7 cellular contexts compared by ENCODE assay signal in genomic region chr9:22658484-22658883, GRCh38.
DNase-seq lines count a peak whose midpoint lies in the region; ATAC-seq, FAIRE-seq and TF ChIP-seq lines count a peak whose summit lies in the region.
"Not testable (repeated sequence)": the region's sequence is repeated elsewhere in the genome, so short reads cannot be mapped to it uniquely, and the experiment has no call there.

No MANE protein-coding gene starts in this region.

- BruUV-seq in HepG2 (replicated peaks; lab: Mats Ljungman, UMichigan): not testable (repeated sequence)

- not testable (repeated sequence) for TF ChIP-seq CTCF in GM23338 (conservative IDR thresholded peaks at IDR 0.05; ENCODE audit: low read depth in 2 of 2); H9 (conservative IDR thresholded peaks at IDR 0.05); endodermal cell (conservative IDR thresholded peaks at IDR 0.05); HepG2 (CRISPR knock-in tag; IDR thresholded peaks at IDR 0.05)

- H3K27me3 ChIP-seq in GM23338 (ENCODE audit: insufficient read depth); H9 (ENCODE audit: insufficient read depth, low read length); adipocyte (replicated peaks; ENCODE audit: control insufficient read depth, insufficient read depth, low read length); endodermal cell (ENCODE audit: control insufficient read depth, insufficient read depth, low read length, poor library complexity, severe bottlenecking); HepG2 (ENCODE audit: control insufficient read depth in 1 of 2, insufficient read depth in 2 of 2, low read length in 2 of 2); mesendoderm (ENCODE audit: insufficient read depth, low read length, poor library complexity); subcutaneous abdominal adipose tissue (ENCODE audit: control insufficient read depth in 5 of 5, insufficient read depth in 4 of 5, low read length in 5 of 5): not testable (repeated sequence)

- H2BK12ac ChIP-seq in H9 (ENCODE audit: insufficient read length, low read depth, low read length): not testable (repeated sequence)

- H3K9me2 ChIP-seq in GM23338 (ENCODE audit: insufficient read depth): not testable (repeated sequence)

- TF ChIP-seq EP300 in HepG2 (IDR thresholded peaks at IDR 0.05; ENCODE audit: low read depth in 2 of 2, low read length in 2 of 2); HepG2 (CRISPR knock-in tag; IDR thresholded peaks at IDR 0.05; ENCODE audit: borderline replicate concordance): not testable (repeated sequence)

- H3K79me2 ChIP-seq in GM23338 (replicated peaks; ENCODE audit: insufficient read depth); H9 (ENCODE audit: insufficient read depth, low read length); HepG2 (ENCODE audit: insufficient read depth, low read length); mesendoderm (ENCODE audit: control insufficient read depth, insufficient read depth, low read length): not testable (repeated sequence)

- H2AFZ ChIP-seq in GM23338; H9 (ENCODE audit: low read length); HepG2 (ENCODE audit: low read length): not testable (repeated sequence)

- H2BK15ac ChIP-seq in H9 (ENCODE audit: low read depth, low read length); mesendoderm (replicated peaks; ENCODE audit: low read depth): not testable (repeated sequence)

- H3K14ac ChIP-seq in H9 (ENCODE audit: insufficient read depth, low read length): not testable (repeated sequence)

- ATAC-seq in GM23338, HepG2: not testable (repeated sequence)

- H3K27me3 Mint-ChIP-seq in GM23338 (ENCODE audit: insufficient read depth, low read depth, poor library complexity); H9 (ENCODE audit: low read depth); endodermal cell (ENCODE audit: insufficient read depth): not testable (repeated sequence)

- H3K27ac Mint-ChIP-seq in GM23338 (peak overlapping the region; percentile 53; the same call in 1 of the 2 replicates), H9 (peak overlapping the region in 2 of 3 experiments; percentile 40 to 75; a peak in 2 of 7 replicates), endodermal cell (peak overlapping the region; percentile 83)

- H3T11ph ChIP-seq in H9 (ENCODE audit: low read length): not testable (repeated sequence)

- H3F3A ChIP-seq in GM23338 (replicated peaks; ENCODE audit: low read depth): not testable (repeated sequence)

- H3K27ac ChIP-seq in GM23338 (ENCODE audit: low read depth) (peak overlapping the region; percentile 79; the same call in 1 of the 2 replicates), mesendoderm (ENCODE audit: low read depth, low read length) (peak overlapping the region; percentile 8), subcutaneous abdominal adipose tissue (ENCODE audit: low read depth, low read length) (peak overlapping the region; percentile 86)
- not testable (repeated sequence) for H3K27ac ChIP-seq in H9 (ENCODE audit: insufficient read length, low read depth, low read length); endodermal cell (ENCODE audit: low read depth, low read length); HepG2 (ENCODE audit: extremely low read length, insufficient read depth, low read length)

- not testable (repeated sequence) for H3K9me3 Mint-ChIP-seq in GM23338, H9
- H3K9me3 Mint-ChIP-seq in endodermal cell: peaks cover 11% of the 10 kb centered on the region

- H3K4me3 ChIP-seq in GM23338; adipocyte (ENCODE audit: low read length); endodermal cell (ENCODE audit: low read length); HepG2 (replicated peaks in 1 of 3; ENCODE audit: insufficient read depth in 1 of 3, low read depth in 2 of 3, low read length in 3 of 3); mesendoderm (ENCODE audit: low read length); subcutaneous abdominal adipose tissue (ENCODE audit: low read depth in 1 of 5, low read length in 5 of 5): not testable (repeated sequence)

- H3K4me1 Mint-ChIP-seq in GM23338: not testable (repeated sequence)
- peaks cover 9 to 11% of the 10 kb centered on the region in 2 experiments for H3K4me1 Mint-ChIP-seq in H9
- peaks cover 37% of the 10 kb centered on the region for H3K4me1 Mint-ChIP-seq in endodermal cell

- no CpG with 5 or more reads among the region's 2 CpGs for WGBS in H9 (ENCODE audit: extremely low coverage, insufficient read length, low lambda C conversion rate)
- WGBS in endodermal cell (ENCODE audit: insufficient coverage in 1 of 2, insufficient read length in 1 of 2), 2 experiments: 49% methylated on average over 2 of the region's 2 CpGs; no CpG with 5 or more reads in 1 of the 2 experiments
- WGBS in HepG2 (ENCODE audit: low lambda C conversion rate): 23% methylated on average over 2 of the region's 2 CpGs
- no CpG with 5 or more reads among the region's 2 CpGs for WGBS in mesendoderm (ENCODE audit: extremely low coverage, insufficient coverage, low lambda C conversion rate)

- H2BK5ac ChIP-seq in H9 (ENCODE audit: insufficient read length, low read length); mesendoderm (ENCODE audit: low read length): not testable (repeated sequence)

- not testable (repeated sequence) for H4K5ac ChIP-seq in H9 (ENCODE audit: insufficient read length, low read depth, low read length); mesendoderm (ENCODE audit: low read length)

- not testable (repeated sequence) for TF ChIP-seq POLR2A in HepG2 (IDR thresholded peaks at IDR 0.05; ENCODE audit: insufficient read depth in 1 of 2, low read depth in 2 of 2, low read length in 2 of 2)

- H3K23ac ChIP-seq in H9 (ENCODE audit: insufficient read length, low read depth, low read length); mesendoderm (ENCODE audit: low read length): not testable (repeated sequence)

- not testable (repeated sequence) for H3K4me2 ChIP-seq in GM23338; H9 (ENCODE audit: insufficient read depth, insufficient read length, low read length); HepG2 (ENCODE audit: low read depth, low read length); mesendoderm (ENCODE audit: low read length)

- H3K4ac ChIP-seq in H9 (ENCODE audit: low read depth, low read length); mesendoderm (ENCODE audit: low read depth, low read length): not testable (repeated sequence)

- not testable (repeated sequence) for H3K36me3 Mint-ChIP-seq in GM23338 (ENCODE audit: low read depth); H9 (ENCODE audit: insufficient read depth in 1 of 3, low read depth in 3 of 3); endodermal cell (ENCODE audit: low read depth)

- H3K9me3 ChIP-seq in H9 (ENCODE audit: control insufficient read depth, low read depth, low read length); adipocyte (ENCODE audit: control insufficient read depth, low read length); endodermal cell (ENCODE audit: control insufficient read depth, low read length); subcutaneous abdominal adipose tissue (ENCODE audit: control insufficient read depth in 5 of 5, low read length in 5 of 5): not testable (repeated sequence)
- peaks cover 12% of the 10 kb centered on the region for H3K9me3 ChIP-seq in HepG2 (ENCODE audit: low read length)

- POLR2A ChIA-PET in HepG2 (lab: Yijun Ruan, JAX): not testable (repeated sequence)

- H3K56ac ChIP-seq in H9 (ENCODE audit: insufficient read length, low read depth, low read length); mesendoderm (ENCODE audit: low read length): not testable (repeated sequence)

- not testable (repeated sequence) for H4K8ac ChIP-seq in H9 (replicated peaks; ENCODE audit: insufficient read length, low read depth, low read length); mesendoderm (ENCODE audit: low read depth, low read length)

- H3K36me3 ChIP-seq in GM23338 (ENCODE audit: insufficient read depth); adipocyte (ENCODE audit: control insufficient read depth, insufficient read depth, low read length, severe bottlenecking); endodermal cell (ENCODE audit: control insufficient read depth, insufficient read depth, low read length); HepG2 (replicated peaks in 1 of 2; ENCODE audit: control insufficient read depth in 1 of 2, insufficient read depth in 2 of 2, low read length in 2 of 2); mesendoderm (ENCODE audit: control insufficient read depth, insufficient read depth, low read length); subcutaneous abdominal adipose tissue (ENCODE audit: control insufficient read depth in 5 of 5, insufficient read depth in 5 of 5, low read length in 5 of 5): not testable (repeated sequence)

- H3K9ac ChIP-seq in H9 (ENCODE audit: extremely low read depth, insufficient read length, low read length); endodermal cell (ENCODE audit: extremely low read depth, low read length, poor library complexity, severe bottlenecking); HepG2 (ENCODE audit: insufficient read depth, low read depth, low read length); mesendoderm (ENCODE audit: low read length); subcutaneous abdominal adipose tissue (ENCODE audit: low read length in 5 of 5): not testable (repeated sequence)
- peak overlapping the region; percentile 84 for H3K9ac ChIP-seq in adipocyte (ENCODE audit: low read length)

- not testable (repeated sequence) for H3K23me2 ChIP-seq in H9 (ENCODE audit: insufficient read length, low read depth, low read length, poor library complexity, severe bottlenecking)

- intact Hi-C loops in HepG2 (cut with micrococcal nuclease; ENCODE audit: unreplicated experiment): not testable (repeated sequence)

- not testable (repeated sequence) for H3K79me1 ChIP-seq in H9 (ENCODE audit: insufficient read depth, low read depth, low read length, poor library complexity, severe bottlenecking); mesendoderm (ENCODE audit: low read length)

- not testable (repeated sequence) for H3K18ac ChIP-seq in H9 (ENCODE audit: insufficient read length, low read depth, low read length)
- peak overlapping the region; percentile 53 for H3K18ac ChIP-seq in mesendoderm (ENCODE audit: low read length)

- H4K91ac ChIP-seq in H9 (ENCODE audit: insufficient read length, low read depth, low read length): not testable (repeated sequence)

- H2BK20ac ChIP-seq in H9 (ENCODE audit: low read depth, low read length, poor library complexity, severe bottlenecking): not testable (repeated sequence)

- H3K4me1 ChIP-seq in GM23338 (ENCODE audit: insufficient read depth); H9 (ENCODE audit: insufficient read depth, low read length); HepG2 (ENCODE audit: insufficient read depth, low read length); mesendoderm (ENCODE audit: control insufficient read depth, low read depth, low read length): not testable (repeated sequence)
- H3K4me1 ChIP-seq in adipocyte (ENCODE audit: control insufficient read depth, insufficient read depth, low read length): peaks cover 48% of the 10 kb centered on the region
- peaks cover 18% of the 10 kb centered on the region for H3K4me1 ChIP-seq in endodermal cell (ENCODE audit: control insufficient read depth, insufficient read depth, low read length)
- H3K4me1 ChIP-seq in subcutaneous abdominal adipose tissue (ENCODE audit: control insufficient read depth in 5 of 5, insufficient read depth in 5 of 5, low read length in 5 of 5): peaks cover 0 to 15% (median 9%) of the 10 kb centered on the region in 5 donors

- H2AK5ac ChIP-seq in H9 (ENCODE audit: insufficient read length, low read length); mesendoderm (ENCODE audit: low read length): not testable (repeated sequence)

- CTCF ChIA-PET in HepG2 (lab: Yijun Ruan, JAX; ENCODE audit: low intra/inter-chr PET ratio, low total read pairs): not testable (repeated sequence)

- H2BK120ac ChIP-seq in H9 (ENCODE audit: low read depth, low read length, poor library complexity, severe bottlenecking); mesendoderm (ENCODE audit: low read depth, low read length): not testable (repeated sequence)

- DNase-seq in GM23338 (ENCODE audit: low spot score) (peak; percentile 3), H9 (peak; percentile 32), endodermal cell (peak; percentile 79), mesendoderm (peak; percentile 66)
- DNase-seq in adipocyte (ENCODE audit: low read depth); HepG2 (ENCODE audit: low spot score): not testable (repeated sequence)

- H4K20me1 ChIP-seq in GM23338 (replicated peaks; ENCODE audit: insufficient read depth); H9 (ENCODE audit: control insufficient read depth, insufficient read depth, insufficient read length); HepG2 (ENCODE audit: insufficient read depth, low read length): not testable (repeated sequence)

- not testable (repeated sequence) for FAIRE-seq in HepG2 (lab: Jason Lieb, UNC)

- TF ChIP-seq RAD21 in HepG2 (CRISPR knock-in tag; IDR thresholded peaks at IDR 0.05): not testable (repeated sequence)

- not testable (repeated sequence) for H3K4me3 Mint-ChIP-seq in GM23338, H9
- peak overlapping the region; percentile 24 for H3K4me3 Mint-ChIP-seq in endodermal cell

- in situ Hi-C loops in HepG2 (cut with HindIII; ENCODE audit: extremely low pct_ligation_motif_present, low pct_unique_long_range_greater_than_20kb): not testable (repeated sequence)
